Comparison of ENCODE assay signal across 13 cellular contexts in the genomic region with DNA sequence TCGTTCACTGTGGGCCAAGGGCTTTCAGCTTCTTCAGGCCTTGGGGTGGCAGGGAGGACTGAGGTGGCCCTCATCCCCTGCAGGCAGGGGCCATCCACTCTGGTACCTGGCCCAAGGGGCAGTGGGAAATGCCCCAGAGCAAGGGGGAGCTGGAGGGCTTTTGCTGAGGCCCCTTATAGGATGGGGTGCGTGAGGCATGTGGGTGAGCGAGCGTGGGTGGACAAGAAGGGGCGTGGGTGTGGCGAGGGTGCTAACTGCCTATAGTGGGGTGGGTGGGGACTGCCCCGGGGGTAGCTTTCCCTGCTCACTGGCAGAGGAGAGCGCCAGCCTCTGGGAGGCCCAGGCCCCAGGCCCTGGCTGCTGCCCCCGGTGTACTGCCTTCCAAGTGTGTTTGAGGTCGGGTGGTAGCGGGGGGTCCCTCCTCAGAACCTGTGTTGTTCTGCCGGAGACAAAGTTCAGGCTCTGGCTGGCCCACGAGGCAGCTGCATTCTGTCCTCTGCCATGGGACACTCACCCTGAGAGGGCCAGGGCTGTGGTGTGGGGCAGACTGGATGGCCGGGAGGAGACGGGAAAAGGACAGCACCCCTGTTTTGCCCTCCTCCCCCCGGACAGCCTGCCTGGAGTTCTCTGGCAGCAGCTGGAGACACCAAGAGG. TPM values are rescaled to one million over a fixed set of nuclear protein-coding genes. Genes with fewer than 3 reads are reported as not detected.
DNase-seq lines count a peak whose midpoint lies in the region; ATAC-seq, FAIRE-seq and TF ChIP-seq lines count a peak whose summit lies in the region.
"Had no signal": no experiment of that assay in that cellular context is flagged by ENCODE, and none has a peak within 500 bp of the region (broad histone marks: within the 10 kb centered on the region; RNA-seq: fewer than 3 reads in every experiment).

No MANE protein-coding gene starts in this region.

- H3K27ac Mint-ChIP-seq in activated T-cell treated with anti-CD3 and anti-CD28 coated beads, Interleukin-2, amount 50 U/mL, for 24 hours: no peak overlapping the region
- H3K27ac Mint-ChIP-seq in osteocyte (ENCODE audit: unreplicated experiment): no peak overlapping the region
- H3K27ac Mint-ChIP-seq: CD4-positive, CD25-positive, alpha-beta regulatory T cell had no signal

- H3K9me1 ChIP-seq in K562 (ENCODE audit: control insufficient read depth, insufficient read depth, low read length): no peaks in the 10 kb centered on the region

- intact Hi-C loops in K562 (cut with micrococcal nuclease): no loop called here
- intact Hi-C loops in thyroid gland (cut with DNase I): no loop called here

- BruUV-seq in K562 (replicated peaks; lab: Mats Ljungman, UMichigan): no TSS peak

- POLR2A ChIA-PET in K562 (lab: Yijun Ruan, JAX): interaction anchor here (1.5 kb wide), 1 partner anchor 15 kb away, joined by 3 read pairs; no protein-coding TSS in a partner anchor

- no peaks in the 10 kb centered on the region for H3K79me2 ChIP-seq in K562 (ENCODE audit: control insufficient read depth, insufficient read depth, low read length)

- WGBS in K562 (ENCODE audit: insufficient coverage, low coverage, missing lambda C conversion rate): 58% methylated on average over 10 of the region's 16 CpGs
- 93 to 95% methylated on average over 15 of the region's 16 CpGs for WGBS in thyroid gland, 2 donors

- no peak for TF ChIP-seq RAD21 in K562 (CRISPR knock-in tag; conservative IDR thresholded peaks at IDR 0.05 in 1 of 2, IDR thresholded peaks at IDR 0.05 in 1 of 2)

- DNase-seq in activated T-cell treated with anti-CD3 and anti-CD28 coated beads for 4 hours: peak; percentile 14
- DNase-seq in activated T-cell treated with anti-CD3 and anti-CD28 coated beads, Interleukin-2, amount 50 U/mL, for 24 hours: no peak
- DNase-seq in K562 (ENCODE audit: extremely low read depth in 1 of 4, low spot score in 3 of 4): no peak
- DNase-seq in HAP-1 (ENCODE audit: low spot score in 2 of 2): no peak
- DNase-seq in osteocyte (ENCODE audit: extremely low spot score, unreplicated experiment): no peak
- DNase-seq in thyroid gland: no peak
- DNase-seq: CD4-positive, CD25-positive, alpha-beta regulatory T cell; DMS53 had no signal

- no peak for ATAC-seq in K562

- no peak for TF ChIP-seq CTCF in K562 (IDR thresholded peaks at IDR 0.05 in 2 of 3, conservative IDR thresholded peaks at IDR 0.05 in 1 of 3; ENCODE audit: insufficient read depth in 2 of 3, low read depth in 1 of 3, low read length in 3 of 3)
- no peak for TF ChIP-seq CTCF in osteocyte (IDR thresholded peaks at IDR 0.05)
- no peak for TF ChIP-seq CTCF in thyroid gland (IDR thresholded peaks at IDR 0.05)

- peaks cover 52% of the 10 kb centered on the region for H4K20me1 ChIP-seq in K562 (replicated peaks; ENCODE audit: control insufficient read depth, insufficient read depth, low read length)

- H3K27me3 ChIP-seq in K562 (ENCODE audit: control insufficient read depth in 2 of 2, insufficient read depth in 2 of 2, low read length in 2 of 2) (peaks cover 5 to 12% of the 10 kb centered on the region in 2 experiments; a peak in 2 of 5 replicates), layer of hippocampus (ENCODE audit: control insufficient read depth, insufficient read depth, low read length) (no peaks in the 10 kb centered on the region), HAP-1 (ENCODE audit: low read depth) (peaks cover 32% of the 10 kb centered on the region), thyroid gland (no peaks in the 10 kb centered on the region)

- H3K27me3 Mint-ChIP-seq in activated T-cell treated with anti-CD3 and anti-CD28 coated beads, Interleukin-2, amount 50 U/mL, for 24 hours: peaks cover 46% of the 10 kb centered on the region
- H3K27me3 Mint-ChIP-seq in osteocyte (ENCODE audit: unreplicated experiment): peaks cover 9% of the 10 kb centered on the region

- in situ Hi-C loops in K562 (cut with MboI): no loop called here
- in situ Hi-C loops in HAP-1 (cut with MboI; ENCODE audit: low sequenced_read_pairs): no loop called here

- no peak overlapping the region for H3K4me3 Mint-ChIP-seq in activated T-cell treated with anti-CD3 and anti-CD28 coated beads, Interleukin-2, amount 50 U/mL, for 24 hours
- no peak overlapping the region for H3K4me3 Mint-ChIP-seq in osteocyte (ENCODE audit: unreplicated experiment)
- H3K4me3 Mint-ChIP-seq: CD4-positive, CD25-positive, alpha-beta regulatory T cell had no signal

- H3K36me3 ChIP-seq in K562 (ENCODE audit: control insufficient read depth, insufficient read depth, low read length): no peaks in the 10 kb centered on the region
- no peaks in the 10 kb centered on the region for H3K36me3 ChIP-seq in HAP-1 (replicated peaks)
- H3K36me3 ChIP-seq in thyroid gland: no peaks in the 10 kb centered on the region

- H3K9me3 ChIP-seq in K562 (replicated peaks; ENCODE audit: control insufficient read depth, insufficient read depth, low read depth, low read length) (no peaks in the 10 kb centered on the region), HAP-1 (no peaks in the 10 kb centered on the region), thyroid gland (no peaks in the 10 kb centered on the region)

- H3K9me3 Mint-ChIP-seq in activated T-cell treated with anti-CD3 and anti-CD28 coated beads, Interleukin-2, amount 50 U/mL, for 24 hours: no peaks in the 10 kb centered on the region
- no peaks in the 10 kb centered on the region for H3K9me3 Mint-ChIP-seq in osteocyte (ENCODE audit: unreplicated experiment)

- H3K4me3 ChIP-seq in K562 (no peak overlapping the region), HAP-1 (no peak overlapping the region), thyroid gland (replicated peaks in 1 of 3) (no peak overlapping the region)

- peaks cover 4% of the 10 kb centered on the region for H3K4me1 Mint-ChIP-seq in activated T-cell treated with anti-CD3 and anti-CD28 coated beads, Interleukin-2, amount 50 U/mL, for 24 hours (ENCODE audit: low read depth)
- H3K4me1 Mint-ChIP-seq in osteocyte (ENCODE audit: unreplicated experiment): peaks cover 8% of the 10 kb centered on the region

- no peak for TF ChIP-seq EP300 in K562 (IDR thresholded peaks at IDR 0.05; ENCODE audit: low read length)

- FAIRE-seq in K562 (lab: Jason Lieb, UNC): no peak

- H3K27ac ChIP-seq in K562 (ENCODE audit: extremely low read depth, low read depth, low read length): no peak overlapping the region
- peak overlapping the region; percentile 38 for H3K27ac ChIP-seq in layer of hippocampus (ENCODE audit: low read depth, low read length)
- H3K27ac ChIP-seq in temporal lobe (ENCODE audit: low read depth, low read length): peak overlapping the region; percentile 81
- H3K27ac ChIP-seq in thyroid gland: no peak overlapping the region
- H3K27ac ChIP-seq: 22Rv1, HL-60 had no signal

- no peak overlapping the region for H3K4me2 ChIP-seq in K562 (ENCODE audit: insufficient read depth, low read length)

- H2AFZ ChIP-seq in K562 (ENCODE audit: low read depth, low read length): no peak overlapping the region

- H3K9ac ChIP-seq in K562 (ENCODE audit: insufficient read depth in 1 of 2, low read depth in 2 of 2, low read length in 2 of 2): no peak overlapping the region

- H3K36me3 Mint-ChIP-seq in activated T-cell treated with anti-CD3 and anti-CD28 coated beads, Interleukin-2, amount 50 U/mL, for 24 hours (ENCODE audit: low read depth): no peaks in the 10 kb centered on the region
- H3K36me3 Mint-ChIP-seq in osteocyte (ENCODE audit: unreplicated experiment): no peaks in the 10 kb centered on the region
- H3K36me3 Mint-ChIP-seq: CD4-positive, CD25-positive, alpha-beta regulatory T cell had no signal

- TF ChIP-seq POLR2A in K562 (conservative IDR thresholded peaks at IDR 0.05): no peak
- no peak for TF ChIP-seq POLR2A in thyroid gland (IDR thresholded peaks at IDR 0.05)

- CTCF ChIA-PET in K562 (lab: Yijun Ruan, JAX; ENCODE audit: low intra/inter-chr PET ratio): interaction anchor here (0.6 kb wide), 1 partner anchor 100 kb away, joined by 3 read pairs; no protein-coding TSS in a partner anchor

- H3K4me1 ChIP-seq in K562 (replicated peaks in 1 of 2; ENCODE audit: control insufficient read depth in 2 of 2, insufficient read depth in 2 of 2, low read length in 2 of 2) (peaks cover 0 to 49% of the 10 kb centered on the region in 2 experiments; a peak in 2 of 5 replicates), HAP-1 (no peaks in the 10 kb centered on the region), thyroid gland (peaks cover 5 to 22% of the 10 kb centered on the region in 2 donors)

RNA-seq across cellular contexts. Expression of a gene that starts 3.4 kb away (rescaled TPM):
- not detected in 2 replicates for total RNA-seq in K562 (2011; cell fraction: chromatin; rRNA removed; ENCODE audit: low replicate concordance)
- total RNA-seq in K562 (2011; cell fraction: nucleolus; rRNA removed): not detected in 2 replicates
- not detected in 2 replicates for total RNA-seq in K562 (2011; cell fraction: nucleoplasm; rRNA removed)
- total RNA-seq in K562 (2014; rRNA removed) (not detected in 2 replicates), K562 (2014; rRNA removed; fragmentation: Illumina TruSeq; extraction: Trizol) (not detected in 2 replicates), K562 (2015; rRNA removed; fragmentation: Illumina TruSeq; extraction: Trizol) (not detected in 2 replicates), K562 (2021) (not detected in 2 replicates), temporal lobe (7.6 TPM), osteocyte (0.54 and 0.65 TPM in 2 replicates), thyroid gland (1 to 10 TPM in 3 of 4 donors, under 1 TPM in 1; 0.54 to 4.0 (median 3.8) TPM)
- polyA plus RNA-seq in K562 (2011; rRNA removed) (not detected in 2 replicates), K562 (2014; fragmentation: Illumina TruSeq; extraction: Trizol) (not detected in 2 replicates), K562 (2014; fragmentation: Nextera tagmentation; extraction: Ambion mirVana) (not detected), K562 (2014; rRNA removed) (not detected in 2 replicates)
- polyA plus RNA-seq in K562 (2011; cell fraction: cytosol; rRNA removed): not detected in 2 replicates
- polyA plus RNA-seq in K562 (2011; cell fraction: nucleus; rRNA removed): not detected in 2 replicates
- 0.14 and 0.75 TPM in 2 replicates for polyA plus RNA-seq in K562 (2012)
- polyA minus RNA-seq in K562 (2011; rRNA and poly(A)+ RNA removed): not detected in 2 replicates
- not detected in 2 replicates for polyA minus RNA-seq in K562 (2011; cell fraction: cytosol; rRNA and poly(A)+ RNA removed)
- polyA minus RNA-seq in K562 (2011; cell fraction: nucleus; rRNA and poly(A)+ RNA removed): not detected in 2 replicates
- total RNA-seq: CD4-positive, CD25-positive, alpha-beta regulatory T cell; Daoy had no signal

RNA-seq across cellular contexts. Expression of a gene that starts 52.9 kb away (rescaled TPM):
- total RNA-seq in K562 (2011; cell fraction: chromatin; rRNA removed; ENCODE audit: low replicate concordance): 66.0 and 203 TPM in 2 replicates
- 146 and 161 TPM in 2 replicates for total RNA-seq in K562 (2011; cell fraction: nucleolus; rRNA removed)
- total RNA-seq in K562 (2011; cell fraction: nucleoplasm; rRNA removed): 81.9 and 97.9 TPM in 2 replicates
- total RNA-seq in K562 (2014; rRNA removed) (63.7 and 73.3 TPM in 2 replicates), K562 (2014; rRNA removed; fragmentation: Illumina TruSeq; extraction: Trizol) (24.4 and 29.5 TPM in 2 replicates), K562 (2015; rRNA removed; fragmentation: Illumina TruSeq; extraction: Trizol) (37.6 and 39.9 TPM in 2 replicates), K562 (2021) (66.5 and 71.0 TPM in 2 replicates), temporal lobe (34.9 TPM), osteocyte (66.2 and 71.4 TPM in 2 replicates), thyroid gland (100 to 1,000 TPM in 1 of 4 donors, 10 to 100 TPM in 3; 62.3 to 130 (median 76.1) TPM)
- polyA plus RNA-seq in K562 (2011; rRNA removed) (66.1 and 90.0 TPM in 2 replicates), K562 (2014; fragmentation: Illumina TruSeq; extraction: Trizol) (58.4 and 76.3 TPM in 2 replicates), K562 (2014; fragmentation: Nextera tagmentation; extraction: Ambion mirVana) (100 to 1,000 TPM; 109 to 134 TPM), K562 (2014; rRNA removed) (95.3 and 104 TPM in 2 replicates)
- 102 and 160 TPM in 2 replicates for polyA plus RNA-seq in K562 (2011; cell fraction: cytosol; rRNA removed)
- polyA plus RNA-seq in K562 (2011; cell fraction: nucleus; rRNA removed): 237 and 319 TPM in 2 replicates
- 89.4 and 91.7 TPM in 2 replicates for polyA plus RNA-seq in K562 (2012)
- polyA minus RNA-seq in K562 (2011; rRNA and poly(A)+ RNA removed): 27.2 and 36.0 TPM in 2 replicates
- 36.5 and 47.6 TPM in 2 replicates for polyA minus RNA-seq in K562 (2011; cell fraction: cytosol; rRNA and poly(A)+ RNA removed)
- 30.8 and 38.3 TPM in 2 replicates for polyA minus RNA-seq in K562 (2011; cell fraction: nucleus; rRNA and poly(A)+ RNA removed)

Comparison
In these comparisons a context has a peak if more than half of its experiments do, and no peak if none do; other contexts are left out.
1. H3K27ac ChIP-seq: peak in layer of hippocampus (single experiment) and temporal lobe (single experiment); none in K562 (single experiment) and thyroid gland (0 of 3).